19 cellular contexts compared by ENCODE assay signal in the genomic region with DNA sequence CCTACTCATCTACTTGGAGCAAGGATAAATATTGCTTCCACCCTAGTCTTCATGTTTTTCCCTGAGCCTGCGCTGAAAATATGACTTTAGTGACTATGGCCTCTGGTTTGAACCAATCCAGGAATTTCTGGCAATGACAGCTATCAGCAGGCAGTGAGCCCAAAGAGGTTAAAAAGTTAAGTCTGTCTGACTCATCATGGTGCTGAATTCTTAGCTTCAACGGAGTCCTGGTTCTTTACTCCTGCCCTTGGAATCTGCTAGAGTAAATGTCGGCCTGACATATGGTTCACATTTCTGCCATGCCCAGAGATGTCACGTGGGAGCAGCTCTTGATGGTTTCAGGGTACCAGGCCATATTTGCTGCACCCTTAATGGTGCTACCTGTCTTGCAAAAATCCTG.
DNase-seq lines count a peak whose midpoint lies in the region; ATAC-seq, FAIRE-seq and TF ChIP-seq lines count a peak whose summit lies in the region.
"Had no signal": no experiment of that assay in that cellular context is flagged by ENCODE, and none has a peak within 500 bp of the region (broad histone marks: within the 10 kb centered on the region; RNA-seq: fewer than 3 reads in every experiment).

No MANE protein-coding gene starts in this region.

- no peak for ATAC-seq in HG03442 (IDR thresholded peaks at IDR 0.05; ENCODE audit: unreplicated experiment)
- ATAC-seq: naive thymus-derived CD4-positive, alpha-beta T cell had no signal

- FAIRE-seq in HTR-8/SVneo (lab: Jason Lieb, UNC), result peak; percentile 76
- FAIRE-seq: colon had no signal

- 72 to 75% methylated on average over 4 of the region's 4 CpGs for WGBS in sigmoid colon, 2 donors

- H3K9me3 ChIP-seq in sigmoid colon, result no peaks in the 10 kb centered on the region
- H3K9me3 ChIP-seq: left ventricle myocardium inferior, stomach had no signal

- intact Hi-C loops in sigmoid colon (cut with DNase I), result no loop called here

- in situ Hi-C loops in astrocyte of the spinal cord (cut with HindIII; ENCODE audit: low sequenced_read_pairs), result no loop called here

- no peak overlapping the region for H3K27ac ChIP-seq in sigmoid colon
- H3K27ac ChIP-seq: epithelial cell of prostate, left ventricle myocardium inferior, PC-9, stomach had no signal

- peaks cover 0 to 8% (median 2%) of the 10 kb centered on the region in 4 donors for H3K4me1 ChIP-seq in sigmoid colon
- H3K4me1 ChIP-seq: stomach had no signal

- no peaks in the 10 kb centered on the region for H3K27me3 ChIP-seq in sigmoid colon
- H3K27me3 ChIP-seq: stomach had no signal

- no peak for TF ChIP-seq EP300 in sigmoid colon (IDR thresholded peaks at IDR 0.05)

- H3K4me3 ChIP-seq in astrocyte of the spinal cord (ENCODE audit: low read depth, low read length) (no peak overlapping the region), sigmoid colon (no peak overlapping the region)
- H3K4me3 ChIP-seq: left ventricle myocardium inferior, PC-9, stomach had no signal

- no peaks in the 10 kb centered on the region for H3K36me3 ChIP-seq in sigmoid colon
- H3K36me3 ChIP-seq: left ventricle myocardium inferior, stomach had no signal

- TF ChIP-seq POLR2A in sigmoid colon (IDR thresholded peaks at IDR 0.05), result no peak

- TF ChIP-seq CTCF in AG09319 (IDR thresholded peaks at IDR 0.05; ENCODE audit: low read depth, low read length) (no peak), astrocyte of the spinal cord (IDR thresholded peaks at IDR 0.05; ENCODE audit: low read depth, low read length) (no peak), sigmoid colon (IDR thresholded peaks at IDR 0.05) (no peak)

- DNase-seq in AG09319 (ENCODE audit: extremely low read depth, low read depth) (peak; percentile 5), HTR-8/SVneo (ENCODE audit: insufficient read length, low spot score) (peak; percentile 25), astrocyte of the spinal cord (ENCODE audit: low read depth, low spot score) (peak; percentile 44), iris pigment epithelial cell (ENCODE audit: low read depth) (peak; percentile 79), sigmoid colon (no peak), medulla oblongata (ENCODE audit: extremely low spot score) (no peak), NCI-H2029 treated with DMSO at 0.1 percent for 48 hours (lab: John Stamatoyannopoulos, UW) (no peak)
- DNase-seq: activated CD4-positive, alpha-beta T cell treated with anti-CD3 and anti-CD28 coated beads, Interleukin-2, amount 50 U/mL, for 1 hour; activated naive CD8-positive, alpha-beta T cell treated with anti-CD3 and anti-CD28 coated beads, Interleukin-2, amount 10 ng/mL, durations not matched to agents 7 days and 5 days; activated T-cell treated with anti-CD3 and anti-CD28 coated beads, Interleukin-2, amount 50 U/mL, for 1 hour; left ventricle myocardium inferior; naive thymus-derived CD4-positive, alpha-beta T cell; NCI-H187 treated with DMSO at 0.1 percent for 48 hours; NCI-H526 treated with DMSO at 0.1 percent for 48 hours; PC-9; stomach had no signal

Comparison
In these comparisons a context has a peak if more than half of its experiments do, and no peak if none do; other contexts are left out.
1. DNase-seq: peak in AG09319 (single experiment), HTR-8/SVneo (single experiment), astrocyte of the spinal cord (single experiment) and iris pigment epithelial cell (single experiment); none in sigmoid colon (single experiment), medulla oblongata (single experiment) and NCI-H2029 treated with DMSO at 0.1 percent for 48 hours (single experiment).